ENCODE assay signal across 34 cellular contexts in genomic region chr11:37100008-37100407, GRCh38.
"Had no signal": no experiment of that assay in that cellular context is flagged by ENCODE, and none has a peak within 500 bp of the region (broad histone marks: within the 10 kb centered on the region; RNA-seq: fewer than 3 reads in every experiment).

No MANE protein-coding gene starts in this region.

- H3K4me1 Mint-ChIP-seq: activated B cell treated with CpG ODN at 0.5 μM for 24 hours; activated CD4-positive, alpha-beta T cell treated with anti-CD3 and anti-CD28 coated beads, Interleukin-2, amount 10 ng/mL, durations not matched to agents 24 days and 14 days; activated naive CD8-positive, alpha-beta T cell treated with anti-CD3 and anti-CD28 coated beads for 36 hours; activated T-helper 17 cell treated with anti-CD3 and anti-CD28 coated beads, Interleukin-2, amount 50 U/mL, for 72 hours had no signal

- H3K4me3 ChIP-seq: adrenal gland, body of pancreas, breast epithelium had no signal

- H3K36me3 Mint-ChIP-seq: activated CD4-positive, alpha-beta memory T cell treated with anti-CD3 and anti-CD28 coated beads for 36 hours; activated naive CD8-positive, alpha-beta T cell treated with anti-CD3 and anti-CD28 coated beads for 36 hours had no signal

- H3K27ac ChIP-seq: adrenal gland, body of pancreas, brain microvascular endothelial cell, breast epithelium, VCaP had no signal

- H3K36me3 ChIP-seq: adrenal gland, brain microvascular endothelial cell, breast epithelium had no signal

- H3K9me3 ChIP-seq: adrenal gland, body of pancreas, breast epithelium had no signal

- H3K4me3 Mint-ChIP-seq: activated B cell treated with CpG ODN at 0.5 μM for 24 hours; activated CD4-positive, alpha-beta memory T cell treated with anti-CD3 and anti-CD28 coated beads for 36 hours; activated CD4-positive, alpha-beta T cell treated with anti-CD3 and anti-CD28 coated beads, Interleukin-2, amount 10 ng/mL, durations not matched to agents 24 days and 14 days; activated CD8-positive, alpha-beta T cell treated with anti-CD3 and anti-CD28 coated beads for 36 hours; activated naive CD4-positive, alpha-beta T cell treated with anti-CD3 and anti-CD28 coated beads for 36 hours; activated naive CD8-positive, alpha-beta T cell treated with anti-CD3 and anti-CD28 coated beads for 36 hours; activated T-cell treated with anti-CD3 and anti-CD28 coated beads, Interleukin-2, amount 50 U/mL, for 4 hours; activated T-cell treated with anti-CD3 and anti-CD28 coated beads, Interleukin-2, amount 50 U/mL, for 72 hours; activated T-helper 1 cell treated with anti-CD3 and anti-CD28 coated beads, Interleukin-12 subunit alpha, Interleukin-12 subunit beta, Interleukin-2, Interleukin-4 antibody, amounts not matched to agents 30 ng/mL and 10 ng/mL and 1 ng/mL, durations not matched to agents 14 hours and 24 hours and 36 hours; activated T-helper 17 cell treated with anti-CD3 and anti-CD28 coated beads, Interleukin-2, amount 50 U/mL, for 72 hours; T-helper 1 cell treated with Interleukin-12 subunit alpha and Interleukin-12 subunit beta and Interleukin-4 antibody, amounts not matched to agents 30 μg/mL and 1 μg/mL, for 36 hours; T-helper 2 cell treated with Interferon-gamma antibody and Interleukin-4, amounts not matched to agents 5 μg/mL and 100 μg/mL, for 36 hours had no signal

- ATAC-seq: activated CD8-positive, alpha-beta T cell treated with anti-CD3 and anti-CD28 coated beads for 36 hours; activated naive CD4-positive, alpha-beta T cell treated with anti-CD3 and anti-CD28 coated beads, Interleukin-2, amount 50 U/mL, for 72 hours; activated T-cell treated with anti-CD3 and anti-CD28 coated beads, Interleukin-2, amount 50 U/mL, for 4 hours; activated T-cell treated with anti-CD3 and anti-CD28 coated beads, Interleukin-2, amount 50 U/mL, for 72 hours; activated T-helper 17 cell treated with anti-CD3 and anti-CD28 coated beads, Interleukin-2, amount 50 U/mL, for 72 hours; body of pancreas had no signal

- DNase-seq: activated B cell treated with CpG ODN at 0.5 μM for 24 hours; activated CD4-positive, alpha-beta memory T cell treated with anti-CD3 and anti-CD28 coated beads for 36 hours; activated CD4-positive, alpha-beta T cell treated with anti-CD3 and anti-CD28 coated beads for 4 hours; activated CD4-positive, alpha-beta T cell treated with anti-CD3 and anti-CD28 coated beads, Interleukin-2, amount 10 ng/mL, durations not matched to agents 24 days and 14 days; activated CD4-positive, alpha-beta T cell treated with anti-CD3 and anti-CD28 coated beads, Interleukin-2, amount 50 U/mL, for 1 hour; activated CD4-positive, alpha-beta T cell treated with anti-CD3 and anti-CD28 coated beads, Interleukin-2, amount 50 U/mL, for 4 hours; activated CD4-positive, CD25-positive, alpha-beta regulatory T cell treated with anti-CD3 and anti-CD28 coated beads, Interleukin-2, amount 50 U/mL, for 72 hours; activated CD8-positive, alpha-beta memory T cell treated with anti-CD3 and anti-CD28 coated beads, Interleukin-2, amount 50 U/mL, for 4 hours; activated CD8-positive, alpha-beta T cell treated with anti-CD3 and anti-CD28 coated beads for 36 hours; activated effector memory CD4-positive, alpha-beta T cell treated with anti-CD3 and anti-CD28 coated beads, Interleukin-2, amount 50 U/mL, for 16 hours; activated gamma-delta T cell treated with Interleukin-2 at 50 U/mL for 16 hours; activated naive CD4-positive, alpha-beta T cell; activated naive CD4-positive, alpha-beta T cell treated with anti-CD3 and anti-CD28 coated beads for 36 hours; activated naive CD4-positive, alpha-beta T cell treated with anti-CD3 and anti-CD28 coated beads, Interleukin-2, amount 50 U/mL, for 16 hours; activated naive CD8-positive, alpha-beta T cell treated with anti-CD3 and anti-CD28 coated beads for 36 hours; activated T-cell treated with anti-CD3 and anti-CD28 coated beads for 4 hours; activated T-cell treated with anti-CD3 and anti-CD28 coated beads, Interleukin-2, amount 50 U/mL, for 1 hour; activated T-cell treated with anti-CD3 and anti-CD28 coated beads, Interleukin-2, amount 50 U/mL, for 4 hours; activated T-cell treated with anti-CD3 and anti-CD28 coated beads, Interleukin-2, amount 50 U/mL, for 72 hours; adrenal gland; amniotic stem cell; aorta; body of pancreas; brain microvascular endothelial cell; central memory CD4-positive, alpha-beta T cell; T-helper 2 cell; T-helper 9 cell had no signal

- H3K27ac Mint-ChIP-seq: activated B cell treated with CpG ODN at 0.5 μM for 24 hours; activated CD4-positive, alpha-beta memory T cell treated with anti-CD3 and anti-CD28 coated beads for 36 hours; activated CD4-positive, alpha-beta T cell treated with anti-CD3 and anti-CD28 coated beads, Interleukin-2, amount 10 ng/mL, durations not matched to agents 24 days and 14 days; activated CD8-positive, alpha-beta T cell treated with anti-CD3 and anti-CD28 coated beads for 36 hours; activated naive CD4-positive, alpha-beta T cell treated with anti-CD3 and anti-CD28 coated beads for 36 hours; activated naive CD4-positive, alpha-beta T cell treated with anti-CD3 and anti-CD28 coated beads, Interleukin-2, amount 50 U/mL, for 72 hours; activated naive CD8-positive, alpha-beta T cell treated with anti-CD3 and anti-CD28 coated beads for 36 hours; activated T-cell treated with anti-CD3 and anti-CD28 coated beads, Interleukin-2, amount 50 U/mL, for 72 hours; activated T-helper 1 cell treated with anti-CD3 and anti-CD28 coated beads, Interleukin-12 subunit alpha, Interleukin-12 subunit beta, Interleukin-2, Interleukin-4 antibody, amounts not matched to agents 30 ng/mL and 10 ng/mL and 1 ng/mL, durations not matched to agents 14 hours and 24 hours and 36 hours; activated T-helper 17 cell treated with anti-CD3 and anti-CD28 coated beads, Interleukin-2, amount 50 U/mL, for 72 hours; T-helper 1 cell treated with Interleukin-12 subunit alpha and Interleukin-12 subunit beta and Interleukin-4 antibody, amounts not matched to agents 30 μg/mL and 1 μg/mL, for 36 hours; T-helper 2 cell treated with Interferon-gamma antibody and Interleukin-4, amounts not matched to agents 5 μg/mL and 100 μg/mL, for 36 hours had no signal

- H3K27me3 ChIP-seq: adrenal gland, body of pancreas, brain microvascular endothelial cell, breast epithelium had no signal

- H3K9me3 Mint-ChIP-seq: activated B cell treated with CpG ODN at 0.5 μM for 24 hours; activated CD4-positive, alpha-beta T cell treated with anti-CD3 and anti-CD28 coated beads, Interleukin-2, amount 10 ng/mL, durations not matched to agents 24 days and 14 days had no signal

- H3K27me3 Mint-ChIP-seq: activated B cell treated with CpG ODN at 0.5 μM for 24 hours; activated CD4-positive, alpha-beta memory T cell treated with anti-CD3 and anti-CD28 coated beads for 36 hours; activated CD4-positive, alpha-beta T cell treated with anti-CD3 and anti-CD28 coated beads, Interleukin-2, amount 10 ng/mL, durations not matched to agents 24 days and 14 days; activated CD8-positive, alpha-beta T cell treated with anti-CD3 and anti-CD28 coated beads for 36 hours; activated naive CD8-positive, alpha-beta T cell treated with anti-CD3 and anti-CD28 coated beads for 36 hours; activated T-helper 17 cell treated with anti-CD3 and anti-CD28 coated beads, Interleukin-2, amount 50 U/mL, for 72 hours had no signal

- H3K4me1 ChIP-seq: adrenal gland, body of pancreas, breast epithelium had no signal
